In genomic region chr10:17808971-17809841, GRCh38 we compare ENCODE assay signal across 1 cellular context.
TF ChIP-seq lines count a peak whose summit lies in the region.

Gene MRC1, plus strand, starts transcription at chr10:17809348. Its CDS starts 118 bp downstream, at chr10:17809466.

TF ChIP-seq in K562, 482 proteins besides CTCF, POLR2A, EP300 and RAD21 (continued from another document):
- TF ChIP-seq STAT6 (CRISPR knock-in tag; IDR thresholded peaks at IDR 0.05) = no peak
- no peak for TF ChIP-seq CC2D1A (IDR thresholded peaks at IDR 0.05)
- TF ChIP-seq SLC30A9 (CRISPR knock-in tag; IDR thresholded peaks at IDR 0.05) = no peak
- no peak for TF ChIP-seq ARID3A (IDR thresholded peaks at IDR 0.05; ENCODE audit: borderline replicate concordance, low read depth, low read length)
- TF ChIP-seq GTF2A2 (tag; IDR thresholded peaks at IDR 0.05) = no peak
- no peak for TF ChIP-seq YBX1 (IDR thresholded peaks at IDR 0.05)
- TF ChIP-seq HIVEP1 (CRISPR knock-in tag; IDR thresholded peaks at IDR 0.05) = no peak
- TF ChIP-seq ZFP1 (CRISPR knock-in tag; IDR thresholded peaks at IDR 0.05) = no peak
- TF ChIP-seq ZNF707 (CRISPR knock-in tag; conservative IDR thresholded peaks at IDR 0.05) = no peak
TF ChIP-seq in K562: peak in this region for 0.
